ENCODE assay signal across 16 cellular contexts in genomic region chr4:153724606-153725005, GRCh38. TPM values are rescaled to one million over a fixed set of nuclear protein-coding genes. Genes with fewer than 3 reads are reported as not detected.
DNase-seq lines count a peak whose midpoint lies in the region; ATAC-seq lines count a peak whose summit lies in the region.
"Had no signal": no experiment of that assay in that cellular context is flagged by ENCODE, and none has a peak within 500 bp of the region (broad histone marks: within the 10 kb centered on the region; RNA-seq: fewer than 3 reads in every experiment).

No MANE protein-coding gene starts in this region.

- CTCF ChIA-PET in activated CD4-positive, alpha-beta T cell treated with anti-CD3 and anti-CD28 coated beads for 36 hours (lab: Charles Lee): interaction anchor here (0.5 kb wide), 1 partner anchor 18 kb away, joined by 3 read pairs; no protein-coding TSS in a partner anchor

- no peaks in the 10 kb centered on the region for H3K9me3 Mint-ChIP-seq in activated CD4-positive, alpha-beta T cell treated with anti-CD3 and anti-CD28 coated beads for 36 hours (ENCODE audit: low read depth)
- H3K9me3 Mint-ChIP-seq in activated naive CD4-positive, alpha-beta T cell treated with anti-CD3 and anti-CD28 coated beads, Interleukin-2, amount 50 U/mL, for 72 hours: no peaks in the 10 kb centered on the region
- no peaks in the 10 kb centered on the region for H3K9me3 Mint-ChIP-seq in dendritic cell treated with granulocyte-macrophage colony-stimulating factor and Interleukin-4, amounts not matched to agents 40 ng/mL and 50 ng/mL, for 4 days
- H3K9me3 Mint-ChIP-seq: CD8-positive, alpha-beta T cell; H9 had no signal

- H3K27me3 Mint-ChIP-seq in activated CD4-positive, alpha-beta T cell treated with anti-CD3 and anti-CD28 coated beads for 36 hours: no peaks in the 10 kb centered on the region
- H3K27me3 Mint-ChIP-seq in dendritic cell treated with granulocyte-macrophage colony-stimulating factor and Interleukin-4, amounts not matched to agents 40 ng/mL and 50 ng/mL, for 4 days: no peaks in the 10 kb centered on the region

- no peaks in the 10 kb centered on the region for H3K36me3 Mint-ChIP-seq in activated CD4-positive, alpha-beta T cell treated with anti-CD3 and anti-CD28 coated beads for 36 hours (ENCODE audit: low read depth)
- H3K36me3 Mint-ChIP-seq in activated naive CD4-positive, alpha-beta T cell treated with anti-CD3 and anti-CD28 coated beads, Interleukin-2, amount 50 U/mL, for 72 hours: no peaks in the 10 kb centered on the region
- H3K36me3 Mint-ChIP-seq in dendritic cell treated with granulocyte-macrophage colony-stimulating factor and Interleukin-4, amounts not matched to agents 40 ng/mL and 50 ng/mL, for 4 days (ENCODE audit: low read depth): no peaks in the 10 kb centered on the region
- H3K36me3 Mint-ChIP-seq: CD8-positive, alpha-beta T cell had no signal

- no peak for DNase-seq in activated CD4-positive, alpha-beta T cell treated with anti-CD3 and anti-CD28 coated beads for 36 hours
- DNase-seq in activated CD4-positive, alpha-beta T cell treated with anti-CD3 and anti-CD28 coated beads, Interleukin-2, amount 50 U/mL, for 4 hours: no peak
- DNase-seq in activated naive CD4-positive, alpha-beta T cell treated with anti-CD3 and anti-CD28 coated beads, Interleukin-2, amount 50 U/mL, for 72 hours (ENCODE audit: low spot score in 2 of 2): peak in 1 of 2 donors; percentile 7
- DNase-seq in activated naive CD4-positive, alpha-beta T cell (lab: John Stamatoyannopoulos, UW): no peak
- no peak for DNase-seq in NOMO-1 treated with dmso at 0.1 percent for 144 hours (lab: John Stamatoyannopoulos, UW; ENCODE audit: unreplicated experiment)
- DNase-seq: AML-193; Calu3; CD8-positive, alpha-beta T cell; DMS79 treated with DMSO at 0.1 percent for 48 hours; GF-D8; H9; IMR-90 had no signal

- POLR2A ChIA-PET in activated CD4-positive, alpha-beta T cell treated with anti-CD3 and anti-CD28 coated beads for 36 hours (lab: Charles Lee): interaction anchor here (1.0 kb wide), 1 partner anchor 610 kb away, joined by 3 read pairs; no protein-coding TSS in a partner anchor

- H3K27ac Mint-ChIP-seq in activated CD4-positive, alpha-beta T cell treated with anti-CD3 and anti-CD28 coated beads for 36 hours: no peak overlapping the region
- no peak overlapping the region for H3K27ac Mint-ChIP-seq in activated naive CD4-positive, alpha-beta T cell treated with anti-CD3 and anti-CD28 coated beads, Interleukin-2, amount 50 U/mL, for 72 hours
- H3K27ac Mint-ChIP-seq in dendritic cell treated with granulocyte-macrophage colony-stimulating factor and Interleukin-4, amounts not matched to agents 40 ng/mL and 50 ng/mL, for 4 days: peak overlapping the region; percentile 51
- H3K27ac Mint-ChIP-seq: CD8-positive, alpha-beta T cell; H9 had no signal

- no peak overlapping the region for H3K4me3 Mint-ChIP-seq in activated CD4-positive, alpha-beta T cell treated with anti-CD3 and anti-CD28 coated beads for 36 hours
- H3K4me3 Mint-ChIP-seq in dendritic cell treated with granulocyte-macrophage colony-stimulating factor and Interleukin-4, amounts not matched to agents 40 ng/mL and 50 ng/mL, for 4 days: no peak overlapping the region
- H3K4me3 Mint-ChIP-seq: CD8-positive, alpha-beta T cell; H9 had no signal

- intact Hi-C loops in activated CD4-positive, alpha-beta T cell treated with anti-CD3 and anti-CD28 coated beads for 36 hours (cut with DNase I, micrococcal nuclease): no loop called here
- intact Hi-C loops in dendritic cell treated with granulocyte-macrophage colony-stimulating factor and Interleukin-4, amounts not matched to agents 40 ng/mL and 50 ng/mL, for 4 days (cut with micrococcal nuclease): loop anchor here (5.0 kb wide), 1 partner anchor 37 kb away; no protein-coding TSS in a partner anchor

- peak; percentile 39 for ATAC-seq in activated CD4-positive, alpha-beta T cell treated with anti-CD3 and anti-CD28 coated beads for 36 hours
- peak; percentile 11 to 95 for ATAC-seq in activated naive CD4-positive, alpha-beta T cell treated with anti-CD3 and anti-CD28 coated beads, Interleukin-2, amount 50 U/mL, for 72 hours
- ATAC-seq in GM18517 (IDR thresholded peaks at IDR 0.05; ENCODE audit: unreplicated experiment) (peak; percentile 50), GM21423 (IDR thresholded peaks at IDR 0.05; ENCODE audit: unreplicated experiment) (no peak)
- ATAC-seq: A549; CD8-positive, alpha-beta T cell had no signal

- no peaks in the 10 kb centered on the region for H3K4me1 Mint-ChIP-seq in activated CD4-positive, alpha-beta T cell treated with anti-CD3 and anti-CD28 coated beads for 36 hours
- H3K4me1 Mint-ChIP-seq in dendritic cell treated with granulocyte-macrophage colony-stimulating factor and Interleukin-4, amounts not matched to agents 40 ng/mL and 50 ng/mL, for 4 days (ENCODE audit: low read depth): peaks cover 50% of the 10 kb centered on the region
- H3K4me1 Mint-ChIP-seq: H9 had no signal

RNA-seq across cellular contexts. Expression of gene RNF175, which starts 35.2 kb away (rescaled TPM):
- total RNA-seq in activated CD4-positive, alpha-beta T cell treated with anti-CD3 and anti-CD28 coated beads for 36 hours: under 1 TPM; 0.26 to 0.57 TPM
- total RNA-seq in activated naive CD4-positive, alpha-beta T cell treated with anti-CD3 and anti-CD28 coated beads, Interleukin-2, amount 50 U/mL, for 72 hours: 1 to 10 TPM in 1 of 2 donors, under 1 TPM in 1; 0.91 to 1.1 TPM
- total RNA-seq: IMR-90 had no signal

RNA-seq across cellular contexts. Expression of gene TLR2, which starts 40.5 kb away (rescaled TPM):
- 1 to 10 TPM; 1.3 to 2.0 TPM for total RNA-seq in activated CD4-positive, alpha-beta T cell treated with anti-CD3 and anti-CD28 coated beads for 36 hours
- 1 to 10 TPM; 1.1 to 1.6 TPM for total RNA-seq in activated naive CD4-positive, alpha-beta T cell treated with anti-CD3 and anti-CD28 coated beads, Interleukin-2, amount 50 U/mL, for 72 hours
